8 cellular contexts compared by ENCODE assay signal in the genomic region with DNA sequence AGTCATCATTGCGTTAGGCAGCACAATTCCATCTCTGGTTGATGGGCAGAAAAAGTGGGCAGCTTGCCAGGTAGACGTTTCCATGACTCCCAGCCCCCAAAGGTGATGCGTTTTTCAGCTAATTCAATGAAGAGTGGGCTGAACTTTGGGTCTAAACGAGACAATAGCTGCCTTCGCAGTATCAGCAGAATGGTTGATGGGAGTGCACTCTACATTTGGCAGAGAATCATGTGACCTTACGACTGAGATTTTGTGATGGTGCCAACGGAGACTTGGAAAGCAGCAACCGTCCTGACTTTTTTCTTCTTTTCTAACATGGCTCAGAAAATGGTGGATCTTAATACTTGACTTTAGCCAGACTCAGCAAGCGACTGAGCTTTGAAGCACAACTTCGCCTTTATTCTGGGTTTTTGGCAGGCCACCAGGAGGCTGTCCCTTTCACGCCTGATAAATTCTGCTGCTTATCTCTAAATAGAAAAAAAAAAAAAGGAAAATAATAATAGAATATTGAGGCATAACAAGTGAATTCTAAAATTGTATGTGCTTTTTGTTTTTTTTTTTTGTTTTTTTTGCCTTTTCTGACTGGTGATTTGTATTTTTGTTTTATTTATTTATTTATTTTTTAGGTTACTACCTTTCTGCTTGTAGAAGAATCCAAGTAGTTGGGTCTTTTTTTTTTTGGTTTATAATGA.
DNase-seq lines count a peak whose midpoint lies in the region; ATAC-seq, FAIRE-seq and TF ChIP-seq lines count a peak whose summit lies in the region.

No MANE protein-coding gene starts in this region.

- H3K9me1 ChIP-seq in keratinocyte (ENCODE audit: control insufficient read depth, extremely low read depth, insufficient read depth, low read length): no peaks in the 10 kb centered on the region

- peak; percentile 46 for FAIRE-seq in keratinocyte (lab: Jason Lieb, UNC)

- peak overlapping the region; percentile 80 for H3K4me2 ChIP-seq in keratinocyte (ENCODE audit: control insufficient read depth, extremely low read depth, insufficient read depth, low read depth, low read length)

- peak overlapping the region; percentile 85 for H2AFZ ChIP-seq in keratinocyte (ENCODE audit: control insufficient read depth, low read length)

- no peak for ATAC-seq in GM18498 (IDR thresholded peaks at IDR 0.05; ENCODE audit: unreplicated experiment)
- ATAC-seq in GM18502 (IDR thresholded peaks at IDR 0.05; ENCODE audit: poor library complexity, unreplicated experiment): no peak

- no peaks in the 10 kb centered on the region for H3K27me3 ChIP-seq in brain microvascular endothelial cell (replicated peaks)
- H3K27me3 ChIP-seq in keratinocyte (ENCODE audit: control insufficient read depth, extremely low read depth, insufficient read depth, low read length): no peaks in the 10 kb centered on the region
- H3K27me3 ChIP-seq in thymus (ENCODE audit: control insufficient read depth, insufficient read depth): no peaks in the 10 kb centered on the region

- no peak overlapping the region for H3K27ac ChIP-seq in brain microvascular endothelial cell
- no peak overlapping the region for H3K27ac ChIP-seq in keratinocyte (ENCODE audit: control insufficient read depth, insufficient read depth, low read length)
- H3K27ac ChIP-seq in thymus (ENCODE audit: low read depth): peak overlapping the region; percentile 19

- H3K4me1 ChIP-seq in keratinocyte (ENCODE audit: control insufficient read depth, extremely low read depth, insufficient read depth, low read length) (peaks cover 14% of the 10 kb centered on the region), thymus (ENCODE audit: control insufficient read depth, insufficient read depth, low read length) (no peaks in the 10 kb centered on the region)

- 91% methylated on average over 11 of the region's 11 CpGs for WGBS in thymus

- no peaks in the 10 kb centered on the region for H3K79me2 ChIP-seq in keratinocyte (ENCODE audit: control insufficient read depth, insufficient read depth, low read length)

- DNase-seq in LNCaP clone FGC (ENCODE audit: low read depth): peak; percentile 64
- no peak for DNase-seq in brain microvascular endothelial cell
- no peak for DNase-seq in keratinocyte (ENCODE audit: low read depth, low spot score)
- no peak for DNase-seq in activated CD4-positive, CD25-positive, alpha-beta regulatory T cell (lab: John Stamatoyannopoulos, UW)
- no peak for DNase-seq in activated CD8-positive, alpha-beta memory T cell treated with anti-CD3 and anti-CD28 coated beads, Interleukin-2, amount 50 U/mL, for 4 hours

- dilution Hi-C loops in keratinocyte (cut with MboI; ENCODE audit: extremely low pct_ligation_motif_present, low sequenced_read_pairs): no loop called here

- no peaks in the 10 kb centered on the region for H3K9me3 ChIP-seq in keratinocyte (ENCODE audit: control insufficient read depth, low read depth, low read length)
- H3K9me3 ChIP-seq in thymus (ENCODE audit: control insufficient read depth): no peaks in the 10 kb centered on the region

- no peak for TF ChIP-seq CTCF in LNCaP clone FGC (IDR thresholded peaks at IDR 0.05; ENCODE audit: control insufficient read depth, extremely low read depth, insufficient read depth)
- TF ChIP-seq CTCF in brain microvascular endothelial cell (IDR thresholded peaks at IDR 0.05; ENCODE audit: low read depth, low read length, missing control alignments): no peak
- TF ChIP-seq CTCF in keratinocyte (optimal IDR thresholded peaks at IDR 0.05 in 1 of 3, IDR thresholded peaks at IDR 0.05 in 1 of 3, conservative IDR thresholded peaks at IDR 0.05 in 1 of 3; ENCODE audit: extremely low read depth in 1 of 3, insufficient read depth in 2 of 3, low read length in 3 of 3): no peak

- H3K9ac ChIP-seq in keratinocyte (ENCODE audit: control insufficient read depth, extremely low read depth, insufficient read depth, low read length): no peak overlapping the region

- no peaks in the 10 kb centered on the region for H3K36me3 ChIP-seq in brain microvascular endothelial cell (replicated peaks)
- no peaks in the 10 kb centered on the region for H3K36me3 ChIP-seq in keratinocyte (ENCODE audit: control insufficient read depth in 2 of 2, extremely low read depth in 1 of 2, insufficient read depth in 2 of 2, low read length in 2 of 2)
- H3K36me3 ChIP-seq in thymus (ENCODE audit: control insufficient read depth, insufficient read depth): no peaks in the 10 kb centered on the region

- peak overlapping the region; percentile 47 for H3K4me3 ChIP-seq in LNCaP clone FGC (ENCODE audit: low read depth, low read length)
- peak overlapping the region; percentile 51 for H3K4me3 ChIP-seq in brain microvascular endothelial cell (ENCODE audit: low read depth, low read length)
- H3K4me3 ChIP-seq in keratinocyte (ENCODE audit: control insufficient read depth in 2 of 3, extremely low read depth in 1 of 3, insufficient read depth in 2 of 3, low read depth in 1 of 3, low read length in 3 of 3): peak overlapping the region in 2 of 3 experiments; percentile 56 to 69
- no peak overlapping the region for H3K4me3 ChIP-seq in thymus (ENCODE audit: low read length)

- no peaks in the 10 kb centered on the region for H4K20me1 ChIP-seq in keratinocyte (ENCODE audit: control insufficient read depth, extremely low read depth, insufficient read depth, low read length)

- in situ Hi-C loops in brain microvascular endothelial cell (cut with HindIII; ENCODE audit: low pct_ligation_motif_present, low sequenced_read_pairs): no loop called here
